Comparison of ENCODE assay signal across 18 cellular contexts in the genomic region with DNA sequence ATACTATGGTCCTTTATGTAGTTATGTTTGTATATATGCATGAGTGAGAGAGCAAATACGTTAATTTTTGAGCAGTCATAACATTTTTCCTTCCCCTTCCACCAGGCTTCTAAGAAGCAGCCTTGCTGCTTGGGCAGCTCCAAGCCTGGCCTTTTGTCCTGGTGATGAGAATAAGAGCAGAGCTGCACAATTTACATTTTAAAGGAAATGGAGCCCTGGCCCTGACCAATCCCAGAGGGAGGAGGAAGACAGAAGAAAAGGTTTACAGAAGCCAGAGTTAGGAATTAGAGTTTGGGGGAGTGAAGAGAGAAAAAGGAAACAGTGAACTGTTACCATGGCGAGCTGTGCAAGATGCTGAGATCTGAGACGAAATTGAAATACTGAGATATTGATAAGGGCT. TPM values are rescaled to one million over a fixed set of nuclear protein-coding genes. Genes with fewer than 3 reads are reported as not detected.
DNase-seq lines count a peak whose midpoint lies in the region; ATAC-seq and TF ChIP-seq lines count a peak whose summit lies in the region.
"Had no signal": no experiment of that assay in that cellular context is flagged by ENCODE, and none has a peak within 500 bp of the region (broad histone marks: within the 10 kb centered on the region; RNA-seq: fewer than 3 reads in every experiment).

No MANE protein-coding gene starts in this region.

- H2BK12ac ChIP-seq in H9 (ENCODE audit: insufficient read length, low read depth, low read length), result no peak overlapping the region

- no peak overlapping the region for H3T11ph ChIP-seq in H9 (ENCODE audit: low read length)

- H4K20me1 ChIP-seq in H9 (ENCODE audit: control insufficient read depth, insufficient read depth, insufficient read length), result no peaks in the 10 kb centered on the region

- peaks cover 2% of the 10 kb centered on the region; the same call in 1 of the 2 replicates for H3K79me2 ChIP-seq in H9 (ENCODE audit: insufficient read depth, low read length)

- no peaks in the 10 kb centered on the region for H3K23me2 ChIP-seq in H9 (ENCODE audit: insufficient read length, low read depth, low read length, poor library complexity, severe bottlenecking)

- no peak overlapping the region for H3K27ac ChIP-seq in H9 (ENCODE audit: insufficient read length, low read depth, low read length)
- peak overlapping the region; percentile 79 for H3K27ac ChIP-seq in iPS-18a (ENCODE audit: low read length)
- H3K27ac ChIP-seq in psoas muscle, result no peak overlapping the region
- no peak overlapping the region for H3K27ac ChIP-seq in adrenal gland
- H3K27ac ChIP-seq: C4-2B had no signal

- no peaks in the 10 kb centered on the region for H3K9me3 ChIP-seq in H9 (ENCODE audit: control insufficient read depth, low read depth, low read length)
- H3K9me3 ChIP-seq in iPS-18a (ENCODE audit: control insufficient read depth, low read depth, low read length), result no peaks in the 10 kb centered on the region
- H3K9me3 ChIP-seq in neuron (ENCODE audit: low read length), result no peaks in the 10 kb centered on the region
- H3K9me3 ChIP-seq in psoas muscle, result no peaks in the 10 kb centered on the region
- no peaks in the 10 kb centered on the region for H3K9me3 ChIP-seq in adrenal gland (replicated peaks in 1 of 3)

- H3K4me1 Mint-ChIP-seq in H9, result peaks cover 15 to 19% of the 10 kb centered on the region in 2 experiments
- peaks cover 11% of the 10 kb centered on the region for H3K4me1 Mint-ChIP-seq in WTC11

- no peak overlapping the region for H3K9ac ChIP-seq in H9 (ENCODE audit: extremely low read depth, insufficient read length, low read length)
- peak overlapping the region; percentile 15 for H3K9ac ChIP-seq in iPS-18a (ENCODE audit: low read length)

- H3K36me3 ChIP-seq in iPS-18a (ENCODE audit: control insufficient read depth, low read depth, low read length) (no peaks in the 10 kb centered on the region), neuron (ENCODE audit: insufficient read depth, low read length) (no peaks in the 10 kb centered on the region), psoas muscle (ENCODE audit: insufficient read depth in 1 of 2, low read depth in 1 of 2) (no peaks in the 10 kb centered on the region), adrenal gland (replicated peaks in 1 of 2) (no peaks in the 10 kb centered on the region)

- no peak overlapping the region for H4K5ac ChIP-seq in H9 (ENCODE audit: insufficient read length, low read depth, low read length)

- no CpG with 5 or more reads among the region's 3 CpGs for WGBS in H9 (ENCODE audit: extremely low coverage, insufficient read length, low lambda C conversion rate)
- 53 to 61% (median 57%) methylated on average over 3 of the region's 3 CpGs for WGBS in psoas muscle, 3 donors
- 61 to 78% (median 66%) methylated on average over 3 of the region's 3 CpGs for WGBS in adrenal gland, 4 donors

- H3K4ac ChIP-seq in H9 (ENCODE audit: low read depth, low read length), result no peak overlapping the region

- H4K91ac ChIP-seq in H9 (ENCODE audit: insufficient read length, low read depth, low read length), result no peak overlapping the region

- no peak overlapping the region for H2BK120ac ChIP-seq in H9 (ENCODE audit: low read depth, low read length, poor library complexity, severe bottlenecking)

- peaks cover 3 to 11% of the 10 kb centered on the region in 2 experiments for H3K9me3 Mint-ChIP-seq in H9
- H3K9me3 Mint-ChIP-seq in WTC11, result peaks cover 22% of the 10 kb centered on the region

- CTCF ChIA-PET in WTC11 (lab: Charles Lee), result interaction anchor here (0.8 kb wide), 1 partner anchor 9 kb away, joined by 3 read pairs; no protein-coding TSS in a partner anchor

- no peak overlapping the region for H3K56ac ChIP-seq in H9 (ENCODE audit: insufficient read length, low read depth, low read length)

- POLR2A ChIA-PET in WTC11 (lab: Charles Lee), result no interaction called here

- no peak overlapping the region for H2BK15ac ChIP-seq in H9 (ENCODE audit: low read depth, low read length)

- H2BK5ac ChIP-seq in H9 (ENCODE audit: insufficient read length, low read length), result no peak overlapping the region

- peak overlapping the region; percentile 35 for H3K4me3 ChIP-seq in iPS-18a (ENCODE audit: low read length)
- peak overlapping the region; percentile 25 for H3K4me3 ChIP-seq in neuron (ENCODE audit: low read length)
- no peak overlapping the region for H3K4me3 ChIP-seq in psoas muscle
- no peak overlapping the region for H3K4me3 ChIP-seq in adrenal gland
- H3K4me3 ChIP-seq: K562 had no signal

- H3K79me1 ChIP-seq in H9 (ENCODE audit: insufficient read depth, low read depth, low read length, poor library complexity, severe bottlenecking), result no peaks in the 10 kb centered on the region

- no peak overlapping the region for H2BK20ac ChIP-seq in H9 (ENCODE audit: low read depth, low read length, poor library complexity, severe bottlenecking)

- no peak overlapping the region for H2AK5ac ChIP-seq in H9 (ENCODE audit: insufficient read length, low read length)

- H3K27me3 Mint-ChIP-seq in H9 (ENCODE audit: low read depth), result no peaks in the 10 kb centered on the region
- H3K27me3 Mint-ChIP-seq in WTC11 (ENCODE audit: low read depth), result no peaks in the 10 kb centered on the region

- H3K27ac Mint-ChIP-seq in H9 (peak overlapping the region in 2 of 3 experiments; percentile 2 to 63; a peak in 4 of 7 replicates), WTC11 (peak overlapping the region; percentile 59)

- H2AFZ ChIP-seq in H9 (ENCODE audit: low read length) (peak overlapping the region; percentile 75), neuron (ENCODE audit: low read depth, low read length) (peak overlapping the region; percentile 55)

- no peak for TF ChIP-seq POLR2A in adrenal gland (IDR thresholded peaks at IDR 0.05)

- H3K14ac ChIP-seq in H9 (ENCODE audit: insufficient read depth, low read length), result no peak overlapping the region

- ATAC-seq in WTC11 (peak; percentile 100), psoas muscle (no peak)
- ATAC-seq: HCT116, K562 had no signal

- H3K18ac ChIP-seq in H9 (ENCODE audit: insufficient read length, low read depth, low read length), result peak overlapping the region; percentile 44

- H4K8ac ChIP-seq in H9 (replicated peaks; ENCODE audit: insufficient read length, low read depth, low read length), result no peak overlapping the region

- H3K4me3 Mint-ChIP-seq in H9 (peak overlapping the region in 1 of 2 experiments; percentile 15; a peak in 1 of 5 replicates), WTC11 (peak overlapping the region; percentile 27)

- in situ Hi-C loops in KBM-7 (cut with MboI; ENCODE audit: low pct_unique_long_range_greater_than_20kb, low sequenced_read_pairs), result no loop called here

- no peak overlapping the region for H3K23ac ChIP-seq in H9 (ENCODE audit: insufficient read length, low read depth, low read length)

- peaks cover 0 to 19% (median 0%) of the 10 kb centered on the region in 3 experiments; a peak in 3 of 7 replicates for H3K36me3 Mint-ChIP-seq in H9 (ENCODE audit: insufficient read depth in 1 of 3, low read depth in 3 of 3)
- H3K36me3 Mint-ChIP-seq in WTC11, result peaks cover 10% of the 10 kb centered on the region

- intact Hi-C loops in psoas muscle (cut with DNase I) (no loop called here), adrenal gland (cut with DNase I) (no loop called here)

- H3K4me2 ChIP-seq in H9 (ENCODE audit: insufficient read depth, insufficient read length, low read length), result peak overlapping the region; percentile 10

- H3K27me3 ChIP-seq in H9 (ENCODE audit: insufficient read depth, low read length) (no peaks in the 10 kb centered on the region), iPS-18a (ENCODE audit: control insufficient read depth, insufficient read depth, low read length) (no peaks in the 10 kb centered on the region), neuron (ENCODE audit: insufficient read depth, low read length) (no peaks in the 10 kb centered on the region), psoas muscle (ENCODE audit: insufficient read depth in 3 of 3, low read length in 2 of 3) (no peaks in the 10 kb centered on the region), adrenal gland (no peaks in the 10 kb centered on the region)

- TF ChIP-seq CTCF in H9 (conservative IDR thresholded peaks at IDR 0.05) (no peak), WTC11 (IDR thresholded peaks at IDR 0.05) (no peak), psoas muscle (IDR thresholded peaks at IDR 0.05) (no peak), adrenal gland (IDR thresholded peaks at IDR 0.05) (no peak)

- H3K4me1 ChIP-seq in H9 (ENCODE audit: insufficient read depth, low read length) (peaks cover 5% of the 10 kb centered on the region; the same call in 1 of the 2 replicates), iPS-18a (ENCODE audit: control insufficient read depth, low read depth, low read length) (peaks cover 14% of the 10 kb centered on the region), neuron (ENCODE audit: insufficient read depth, low read length) (peaks cover 15% of the 10 kb centered on the region), psoas muscle (no peaks in the 10 kb centered on the region), adrenal gland (replicated peaks in 1 of 2) (no peaks in the 10 kb centered on the region)

- peak; percentile 70 for DNase-seq in H9
- peak; percentile 36 for DNase-seq in WTC11 (ENCODE audit: low spot score)
- DNase-seq in psoas muscle, result no peak
- no peak for DNase-seq in adrenal gland
- DNase-seq in KBM-7, result no peak
- DNase-seq in stimulated activated CD4-positive, alpha-beta T cell treated with anti-CD3 and anti-CD28 coated beads, Interleukin-15, amount 100 ng/mL, for 24 hours, result no peak
- DNase-seq: EL, MV-4-11, NCI-H1417, NCI-H2029, NCI-H510A treated with DMSO at 0.1 percent for 48 hours, RPMI8226, SIG-M5 had no signal

TF ChIP-seq in WTC11, 78 proteins besides CTCF, POLR2A, EP300 and RAD21:
- TF ChIP-seq JUN (CRISPR knock-in tag; IDR thresholded peaks at IDR 0.05), result no peak

RNA-seq across cellular contexts. Expression of a gene that starts 25.3 kb away (rescaled TPM):
- total RNA-seq in H9 (2021) (19.0 and 20.4 TPM in 2 replicates), WTC11 (2021) (17.4 to 23.6 TPM (median 23.2 TPM) in 3 replicates), psoas muscle (1 to 10 TPM; 1.1 to 5.4 (median 3.6) TPM), adrenal gland (1 to 10 TPM in 5 of 8 donors, under 1 TPM in 3; 0.06 to 2.8 (median 1.8) TPM)
- polyA plus RNA-seq in psoas muscle (1 to 10 TPM in 1 of 3 donors, under 1 TPM in 2; 0.32 to 2.8 (median 0.52) TPM), adrenal gland (1 to 10 TPM in 2 of 3 donors, under 1 TPM in 1; 0.81 to 1.6 (median 1.4) TPM)
- total RNA-seq: K562 had no signal

Comparison
In these comparisons a context has a peak if more than half of its experiments do, and no peak if none do; other contexts are left out.
1. DNase-seq: peak in H9 (single experiment) and WTC11 (single experiment); none in psoas muscle (0 of 2), adrenal gland (0 of 7), KBM-7 (single experiment) and stimulated activated CD4-positive, alpha-beta T cell treated with anti-CD3 and anti-CD28 coated beads, Interleukin-15, amount 100 ng/mL, for 24 hours (single experiment).
2. H3K4me3 ChIP-seq: peak in iPS-18a (single experiment) and neuron (single experiment); none in psoas muscle (single experiment) and adrenal gland (0 of 4).